In the genomic region with DNA sequence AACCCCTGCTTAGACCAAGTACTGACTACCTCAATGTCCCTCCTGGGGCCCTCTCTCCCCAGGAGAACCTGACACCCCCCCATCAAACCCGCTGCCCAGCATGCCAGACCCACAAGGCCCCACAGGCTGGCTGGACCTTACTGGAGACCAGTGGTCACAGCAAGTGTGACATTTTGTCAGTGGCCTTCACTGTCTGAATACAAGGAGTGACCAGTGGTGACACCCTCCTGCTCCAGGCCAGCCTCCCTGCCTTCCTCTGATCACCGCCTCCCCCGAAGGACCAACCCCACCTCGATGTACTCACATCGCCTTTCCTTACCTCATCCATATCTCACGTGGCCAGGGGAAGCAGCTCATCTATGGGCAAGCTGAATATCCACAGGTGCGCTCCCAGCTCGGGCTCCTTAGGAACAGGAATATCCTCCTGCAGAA, we compare ENCODE assay signal across 18 cellular contexts.
DNase-seq lines count a peak whose midpoint lies in the region; ATAC-seq and TF ChIP-seq lines count a peak whose summit lies in the region.
"Had no signal": no experiment of that assay in that cellular context is flagged by ENCODE, and none has a peak within 500 bp of the region (broad histone marks: within the 10 kb centered on the region; RNA-seq: fewer than 3 reads in every experiment).

No MANE protein-coding gene starts in this region.

- H2AK5ac ChIP-seq in mesenchymal stem cell (ENCODE audit: low read length, severe bottlenecking), result peak overlapping the region; percentile 9

- H3K4me3 ChIP-seq in PC-9 (no peak overlapping the region), mesenchymal stem cell (ENCODE audit: insufficient read depth in 1 of 2, low read depth in 1 of 2, low read length in 2 of 2) (no peak overlapping the region), skeletal muscle satellite cell (ENCODE audit: low read length) (no peak overlapping the region)
- H3K4me3 ChIP-seq: HAP-1, left lung, ovary had no signal

- H3K18ac ChIP-seq in mesenchymal stem cell (ENCODE audit: low read depth in 1 of 2, low read length in 2 of 2), result no peak overlapping the region

- H2AFZ ChIP-seq in PC-9 (no peak overlapping the region), mesenchymal stem cell (ENCODE audit: low read depth, low read length) (no peak overlapping the region)

- no peak overlapping the region for H3K4ac ChIP-seq in mesenchymal stem cell (ENCODE audit: low read depth in 1 of 2, low read length in 2 of 2)

- H3K36me3 ChIP-seq in PC-9 (ENCODE audit: low read depth) (no peaks in the 10 kb centered on the region), mesenchymal stem cell (ENCODE audit: control insufficient read depth in 1 of 2, insufficient read depth in 2 of 2, low read depth in 1 of 2, low read length in 2 of 2) (no peaks in the 10 kb centered on the region), skeletal muscle satellite cell (ENCODE audit: insufficient read depth, low read length) (no peaks in the 10 kb centered on the region)
- H3K36me3 ChIP-seq: HAP-1, left lung, ovary had no signal

- TF ChIP-seq CTCF in PC-9 (conservative IDR thresholded peaks at IDR 0.05), result no peak

- no peak overlapping the region for H4K8ac ChIP-seq in mesenchymal stem cell (ENCODE audit: low read length)

- H3K27me3 Mint-ChIP-seq in activated CD4-positive, alpha-beta T cell treated with anti-CD3 and anti-CD28 coated beads, Interleukin-2, amount 10 ng/mL, durations not matched to agents 24 days and 14 days, result no peaks in the 10 kb centered on the region
- H3K27me3 Mint-ChIP-seq: activated B cell treated with CpG ODN at 0.5 μM for 24 hours had no signal

- CTCF ChIA-PET in PC-9 (lab: Charles Lee), result no interaction called here

- no peak overlapping the region for H4K91ac ChIP-seq in mesenchymal stem cell (ENCODE audit: low read length)

- H3K9ac ChIP-seq in mesenchymal stem cell (ENCODE audit: low read length) (no peak overlapping the region), skeletal muscle satellite cell (ENCODE audit: low read depth, low read length) (no peak overlapping the region)

- H3K79me2 ChIP-seq in PC-9 (ENCODE audit: low read depth), result no peaks in the 10 kb centered on the region

- H3K36me3 Mint-ChIP-seq in activated CD4-positive, alpha-beta T cell treated with anti-CD3 and anti-CD28 coated beads, Interleukin-2, amount 10 ng/mL, durations not matched to agents 24 days and 14 days (ENCODE audit: low read depth), result peaks cover 4% of the 10 kb centered on the region

- H3K27me3 ChIP-seq in PC-9 (ENCODE audit: insufficient read depth, low read depth) (no peaks in the 10 kb centered on the region), mesenchymal stem cell (ENCODE audit: control insufficient read depth in 1 of 2, insufficient read depth in 1 of 2, low read length in 2 of 2) (peaks cover 0 to 6% of the 10 kb centered on the region in 2 experiments), skeletal muscle satellite cell (ENCODE audit: control insufficient read depth, insufficient read depth, low read length) (no peaks in the 10 kb centered on the region)
- H3K27me3 ChIP-seq: left lung, ovary had no signal

- H2BK5ac ChIP-seq in mesenchymal stem cell (ENCODE audit: low read depth, low read length, poor library complexity, severe bottlenecking), result no peak overlapping the region

- no peaks in the 10 kb centered on the region for H3K79me1 ChIP-seq in mesenchymal stem cell (replicated peaks; ENCODE audit: low read length, poor library complexity, severe bottlenecking)

- no peak for DNase-seq in activated CD4-positive, alpha-beta T cell treated with anti-CD3 and anti-CD28 coated beads, Interleukin-2, amount 10 ng/mL, durations not matched to agents 24 days and 14 days
- no peak for DNase-seq in activated CD4-positive, alpha-beta T cell treated with anti-CD3 and anti-CD28 coated beads, Interleukin-2, amount 50 U/mL, for 48 hours
- DNase-seq in PC-9 (no peak), mesenchymal stem cell (no peak)
- no peak for DNase-seq in activated CD8-positive, alpha-beta memory T cell treated with anti-CD3 and anti-CD28 coated beads for 24 hours
- DNase-seq: activated B cell treated with CpG ODN at 0.5 μM for 24 hours; anterior cingulate cortex; effector memory CD4-positive, alpha-beta T cell; left lung; NCI-H1105 treated with DMSO at 0.1 percent for 48 hours; NCI-H2107; NCI-H510A treated with DMSO at 0.1 percent for 48 hours; stimulated activated CD4-positive, alpha-beta T cell treated with anti-CD3 and anti-CD28 coated beads, Interleukin-4, amount 100 ng/mL, for 1 hour had no signal

- peaks cover 78% of the 10 kb centered on the region for H3K4me1 Mint-ChIP-seq in activated CD4-positive, alpha-beta T cell treated with anti-CD3 and anti-CD28 coated beads, Interleukin-2, amount 10 ng/mL, durations not matched to agents 24 days and 14 days

- H3K4me2 ChIP-seq in PC-9 (peak overlapping the region; percentile 62; the same call in 1 of the 2 replicates), mesenchymal stem cell (ENCODE audit: low read length, poor library complexity, severe bottlenecking) (no peak overlapping the region), skeletal muscle satellite cell (ENCODE audit: low read length) (peak overlapping the region; percentile 72)

- no peak overlapping the region for H3K23ac ChIP-seq in mesenchymal stem cell (ENCODE audit: low read length in 2 of 2)

- H3K9me2 ChIP-seq in PC-9 (ENCODE audit: insufficient read depth), result no peaks in the 10 kb centered on the region

- H3F3A ChIP-seq in PC-9 (ENCODE audit: insufficient read depth, low read depth), result no peaks in the 10 kb centered on the region

- H3K27ac ChIP-seq in PC-9 (peak overlapping the region; percentile 58), mesenchymal stem cell (ENCODE audit: low read length, poor library complexity, severe bottlenecking) (no peak overlapping the region)
- H3K27ac ChIP-seq: ovary had no signal

- BruUV-seq in PC-9 (replicated peaks; lab: Mats Ljungman, UMichigan), result no TSS peak

- 85% methylated on average over 8 of the region's 8 CpGs for WGBS in mesenchymal stem cell

- H3K27ac Mint-ChIP-seq in activated CD4-positive, alpha-beta T cell treated with anti-CD3 and anti-CD28 coated beads, Interleukin-2, amount 10 ng/mL, durations not matched to agents 24 days and 14 days, result peak overlapping the region; percentile 67
- H3K27ac Mint-ChIP-seq: activated B cell treated with CpG ODN at 0.5 μM for 24 hours had no signal

- intact Hi-C loops in activated CD4-positive, alpha-beta T cell treated with anti-CD3 and anti-CD28 coated beads, Interleukin-2, amount 10 ng/mL, durations not matched to agents 24 days and 14 days (cut with micrococcal nuclease), result loop anchor here (1.0 to 2.0 kb wide), 2 partner anchors 43 to 74 kb away; no protein-coding TSS in a partner anchor
- intact Hi-C loops in PC-9 (cut with micrococcal nuclease; ENCODE audit: unreplicated experiment), result loop anchor here (1.0 to 2.0 kb wide), 2 partner anchors 49 to 151 kb away; partner anchors contain the start of gene DAPK2

- no peak overlapping the region for H2BK12ac ChIP-seq in mesenchymal stem cell (ENCODE audit: low read length in 2 of 2)

- no peak overlapping the region for H2BK120ac ChIP-seq in mesenchymal stem cell (ENCODE audit: low read depth, low read length)

- H3K4me1 ChIP-seq in PC-9 (replicated peaks; ENCODE audit: insufficient read depth) (peaks cover 25% of the 10 kb centered on the region), mesenchymal stem cell (ENCODE audit: control insufficient read depth, insufficient read depth, low read depth, low read length) (peaks cover 22% of the 10 kb centered on the region), skeletal muscle satellite cell (ENCODE audit: control insufficient read depth, insufficient read depth, low read length) (peaks cover 37% of the 10 kb centered on the region)
- H3K4me1 ChIP-seq: HAP-1 had no signal

- H2BK15ac ChIP-seq in mesenchymal stem cell (ENCODE audit: low read depth, poor library complexity, severe bottlenecking), result no peak overlapping the region

- H3K14ac ChIP-seq in mesenchymal stem cell (ENCODE audit: low read length in 2 of 2), result no peak overlapping the region

- POLR2A ChIA-PET in PC-9 (lab: Charles Lee; ENCODE audit: unreplicated experiment), result no interaction called here

- H3K4me3 Mint-ChIP-seq in activated CD4-positive, alpha-beta T cell treated with anti-CD3 and anti-CD28 coated beads, Interleukin-2, amount 10 ng/mL, durations not matched to agents 24 days and 14 days, result peak overlapping the region; percentile 34
- H3K4me3 Mint-ChIP-seq: activated B cell treated with CpG ODN at 0.5 μM for 24 hours had no signal

- no peaks in the 10 kb centered on the region for H3K9me3 Mint-ChIP-seq in activated CD4-positive, alpha-beta T cell treated with anti-CD3 and anti-CD28 coated beads, Interleukin-2, amount 10 ng/mL, durations not matched to agents 24 days and 14 days
- H3K9me3 Mint-ChIP-seq: activated B cell treated with CpG ODN at 0.5 μM for 24 hours had no signal

- H3K9me3 ChIP-seq in PC-9 (ENCODE audit: insufficient read depth, low read depth) (no peaks in the 10 kb centered on the region), mesenchymal stem cell (ENCODE audit: control insufficient read depth, low read length) (no peaks in the 10 kb centered on the region), skeletal muscle satellite cell (replicated peaks; ENCODE audit: low read length) (no peaks in the 10 kb centered on the region)
- H3K9me3 ChIP-seq: HAP-1, left lung, ovary had no signal

- ATAC-seq in HG03565 (IDR thresholded peaks at IDR 0.05; ENCODE audit: unreplicated experiment) (no peak), GM21360 (IDR thresholded peaks at IDR 0.05; ENCODE audit: unreplicated experiment) (no peak)

- no peaks in the 10 kb centered on the region for H4K20me1 ChIP-seq in PC-9 (ENCODE audit: insufficient read depth)
